Comparison of ENCODE assay signal across 7 cellular contexts in genomic region chr22:22189796-22190195, GRCh38. TPM values are rescaled to one million over a fixed set of nuclear protein-coding genes. Genes with fewer than 3 reads are reported as not detected.
"Had no signal": no experiment of that assay in that cellular context is flagged by ENCODE, and none has a peak within 500 bp of the region (broad histone marks: within the 10 kb centered on the region; RNA-seq: fewer than 3 reads in every experiment).

No MANE protein-coding gene starts in this region.

RNA-seq across cellular contexts. Expression of gene VPREB1, which starts 54.8 kb away (rescaled TPM):
- total RNA-seq: GM23248, GM23338, H1, H4, H7, H9, HFFc6 had no signal
- polyA plus RNA-seq: GM23248, GM23338, H1 had no signal
